In the genomic region with DNA sequence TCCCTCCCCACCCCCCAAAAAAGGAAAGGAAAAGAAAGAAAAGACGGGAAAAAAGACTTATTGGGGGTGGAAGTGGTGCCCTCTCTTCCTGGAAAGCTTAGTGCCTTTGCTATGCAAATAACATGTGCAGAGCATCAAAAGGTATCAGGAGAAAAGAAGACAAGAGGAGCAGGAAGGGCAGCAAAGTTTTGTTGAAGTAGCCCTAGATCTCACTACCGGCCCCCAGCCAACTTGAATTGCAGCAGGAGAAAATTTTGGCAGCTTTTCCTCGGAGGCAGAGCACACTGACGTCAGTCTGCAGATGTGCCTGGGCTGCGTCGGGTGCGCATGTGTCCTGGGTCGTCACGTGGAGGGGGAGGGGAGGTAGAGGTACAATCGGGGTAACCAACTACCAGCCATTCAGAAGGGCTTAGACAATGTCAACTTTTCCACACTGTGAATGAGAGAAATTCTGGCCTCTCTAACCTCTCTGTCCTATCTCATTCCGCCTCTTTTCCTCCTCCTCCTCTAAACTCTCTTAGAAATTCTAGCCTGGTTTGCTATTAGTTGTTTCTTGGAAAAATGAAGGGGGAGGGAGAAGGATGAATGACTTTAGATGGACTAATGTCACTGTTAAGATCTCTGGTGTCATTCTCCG, we compare ENCODE assay signal across 1 cellular context.
A peak's percentile ranks its signal among the peaks of the same experiment; 100 is the strongest.
TF ChIP-seq lines count a peak whose summit lies in the region.

A gene with protein sequence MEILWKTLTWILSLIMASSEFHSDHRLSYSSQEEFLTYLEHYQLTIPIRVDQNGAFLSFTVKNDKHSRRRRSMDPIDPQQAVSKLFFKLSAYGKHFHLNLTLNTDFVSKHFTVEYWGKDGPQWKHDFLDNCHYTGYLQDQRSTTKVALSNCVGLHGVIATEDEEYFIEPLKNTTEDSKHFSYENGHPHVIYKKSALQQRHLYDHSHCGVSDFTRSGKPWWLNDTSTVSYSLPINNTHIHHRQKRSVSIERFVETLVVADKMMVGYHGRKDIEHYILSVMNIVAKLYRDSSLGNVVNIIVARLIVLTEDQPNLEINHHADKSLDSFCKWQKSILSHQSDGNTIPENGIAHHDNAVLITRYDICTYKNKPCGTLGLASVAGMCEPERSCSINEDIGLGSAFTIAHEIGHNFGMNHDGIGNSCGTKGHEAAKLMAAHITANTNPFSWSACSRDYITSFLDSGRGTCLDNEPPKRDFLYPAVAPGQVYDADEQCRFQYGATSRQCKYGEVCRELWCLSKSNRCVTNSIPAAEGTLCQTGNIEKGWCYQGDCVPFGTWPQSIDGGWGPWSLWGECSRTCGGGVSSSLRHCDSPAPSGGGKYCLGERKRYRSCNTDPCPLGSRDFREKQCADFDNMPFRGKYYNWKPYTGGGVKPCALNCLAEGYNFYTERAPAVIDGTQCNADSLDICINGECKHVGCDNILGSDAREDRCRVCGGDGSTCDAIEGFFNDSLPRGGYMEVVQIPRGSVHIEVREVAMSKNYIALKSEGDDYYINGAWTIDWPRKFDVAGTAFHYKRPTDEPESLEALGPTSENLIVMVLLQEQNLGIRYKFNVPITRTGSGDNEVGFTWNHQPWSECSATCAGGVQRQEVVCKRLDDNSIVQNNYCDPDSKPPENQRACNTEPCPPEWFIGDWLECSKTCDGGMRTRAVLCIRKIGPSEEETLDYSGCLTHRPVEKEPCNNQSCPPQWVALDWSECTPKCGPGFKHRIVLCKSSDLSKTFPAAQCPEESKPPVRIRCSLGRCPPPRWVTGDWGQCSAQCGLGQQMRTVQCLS (N-terminal part only) (minus strand): TSS at position 286 of the 637 bp plus-strand sequence. CDS start 8,247 bp downstream, outside the sequence.

TF ChIP-seq in K562, 482 proteins besides CTCF, POLR2A, EP300 and RAD21 (continued from another document and continues in another):
- TF ChIP-seq, protein P1, sequence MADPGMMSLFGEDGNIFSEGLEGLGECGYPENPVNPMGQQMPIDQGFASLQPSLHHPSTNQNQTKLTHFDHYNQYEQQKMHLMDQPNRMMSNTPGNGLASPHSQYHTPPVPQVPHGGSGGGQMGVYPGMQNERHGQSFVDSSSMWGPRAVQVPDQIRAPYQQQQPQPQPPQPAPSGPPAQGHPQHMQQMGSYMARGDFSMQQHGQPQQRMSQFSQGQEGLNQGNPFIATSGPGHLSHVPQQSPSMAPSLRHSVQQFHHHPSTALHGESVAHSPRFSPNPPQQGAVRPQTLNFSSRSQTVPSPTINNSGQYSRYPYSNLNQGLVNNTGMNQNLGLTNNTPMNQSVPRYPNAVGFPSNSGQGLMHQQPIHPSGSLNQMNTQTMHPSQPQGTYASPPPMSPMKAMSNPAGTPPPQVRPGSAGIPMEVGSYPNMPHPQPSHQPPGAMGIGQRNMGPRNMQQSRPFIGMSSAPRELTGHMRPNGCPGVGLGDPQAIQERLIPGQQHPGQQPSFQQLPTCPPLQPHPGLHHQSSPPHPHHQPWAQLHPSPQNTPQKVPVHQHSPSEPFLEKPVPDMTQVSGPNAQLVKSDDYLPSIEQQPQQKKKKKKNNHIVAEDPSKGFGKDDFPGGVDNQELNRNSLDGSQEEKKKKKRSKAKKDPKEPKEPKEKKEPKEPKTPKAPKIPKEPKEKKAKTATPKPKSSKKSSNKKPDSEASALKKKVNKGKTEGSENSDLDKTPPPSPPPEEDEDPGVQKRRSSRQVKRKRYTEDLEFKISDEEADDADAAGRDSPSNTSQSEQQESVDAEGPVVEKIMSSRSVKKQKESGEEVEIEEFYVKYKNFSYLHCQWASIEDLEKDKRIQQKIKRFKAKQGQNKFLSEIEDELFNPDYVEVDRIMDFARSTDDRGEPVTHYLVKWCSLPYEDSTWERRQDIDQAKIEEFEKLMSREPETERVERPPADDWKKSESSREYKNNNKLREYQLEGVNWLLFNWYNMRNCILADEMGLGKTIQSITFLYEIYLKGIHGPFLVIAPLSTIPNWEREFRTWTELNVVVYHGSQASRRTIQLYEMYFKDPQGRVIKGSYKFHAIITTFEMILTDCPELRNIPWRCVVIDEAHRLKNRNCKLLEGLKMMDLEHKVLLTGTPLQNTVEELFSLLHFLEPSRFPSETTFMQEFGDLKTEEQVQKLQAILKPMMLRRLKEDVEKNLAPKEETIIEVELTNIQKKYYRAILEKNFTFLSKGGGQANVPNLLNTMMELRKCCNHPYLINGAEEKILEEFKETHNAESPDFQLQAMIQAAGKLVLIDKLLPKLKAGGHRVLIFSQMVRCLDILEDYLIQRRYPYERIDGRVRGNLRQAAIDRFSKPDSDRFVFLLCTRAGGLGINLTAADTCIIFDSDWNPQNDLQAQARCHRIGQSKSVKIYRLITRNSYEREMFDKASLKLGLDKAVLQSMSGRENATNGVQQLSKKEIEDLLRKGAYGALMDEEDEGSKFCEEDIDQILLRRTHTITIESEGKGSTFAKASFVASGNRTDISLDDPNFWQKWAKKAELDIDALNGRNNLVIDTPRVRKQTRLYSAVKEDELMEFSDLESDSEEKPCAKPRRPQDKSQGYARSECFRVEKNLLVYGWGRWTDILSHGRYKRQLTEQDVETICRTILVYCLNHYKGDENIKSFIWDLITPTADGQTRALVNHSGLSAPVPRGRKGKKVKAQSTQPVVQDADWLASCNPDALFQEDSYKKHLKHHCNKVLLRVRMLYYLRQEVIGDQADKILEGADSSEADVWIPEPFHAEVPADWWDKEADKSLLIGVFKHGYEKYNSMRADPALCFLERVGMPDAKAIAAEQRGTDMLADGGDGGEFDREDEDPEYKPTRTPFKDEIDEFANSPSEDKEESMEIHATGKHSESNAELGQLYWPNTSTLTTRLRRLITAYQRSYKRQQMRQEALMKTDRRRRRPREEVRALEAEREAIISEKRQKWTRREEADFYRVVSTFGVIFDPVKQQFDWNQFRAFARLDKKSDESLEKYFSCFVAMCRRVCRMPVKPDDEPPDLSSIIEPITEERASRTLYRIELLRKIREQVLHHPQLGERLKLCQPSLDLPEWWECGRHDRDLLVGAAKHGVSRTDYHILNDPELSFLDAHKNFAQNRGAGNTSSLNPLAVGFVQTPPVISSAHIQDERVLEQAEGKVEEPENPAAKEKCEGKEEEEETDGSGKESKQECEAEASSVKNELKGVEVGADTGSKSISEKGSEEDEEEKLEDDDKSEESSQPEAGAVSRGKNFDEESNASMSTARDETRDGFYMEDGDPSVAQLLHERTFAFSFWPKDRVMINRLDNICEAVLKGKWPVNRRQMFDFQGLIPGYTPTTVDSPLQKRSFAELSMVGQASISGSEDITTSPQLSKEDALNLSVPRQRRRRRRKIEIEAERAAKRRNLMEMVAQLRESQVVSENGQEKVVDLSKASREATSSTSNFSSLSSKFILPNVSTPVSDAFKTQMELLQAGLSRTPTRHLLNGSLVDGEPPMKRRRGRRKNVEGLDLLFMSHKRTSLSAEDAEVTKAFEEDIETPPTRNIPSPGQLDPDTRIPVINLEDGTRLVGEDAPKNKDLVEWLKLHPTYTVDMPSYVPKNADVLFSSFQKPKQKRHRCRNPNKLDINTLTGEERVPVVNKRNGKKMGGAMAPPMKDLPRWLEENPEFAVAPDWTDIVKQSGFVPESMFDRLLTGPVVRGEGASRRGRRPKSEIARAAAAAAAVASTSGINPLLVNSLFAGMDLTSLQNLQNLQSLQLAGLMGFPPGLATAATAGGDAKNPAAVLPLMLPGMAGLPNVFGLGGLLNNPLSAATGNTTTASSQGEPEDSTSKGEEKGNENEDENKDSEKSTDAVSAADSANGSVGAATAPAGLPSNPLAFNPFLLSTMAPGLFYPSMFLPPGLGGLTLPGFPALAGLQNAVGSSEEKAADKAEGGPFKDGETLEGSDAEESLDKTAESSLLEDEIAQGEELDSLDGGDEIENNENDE (IDR thresholded peaks at IDR 0.05; ENCODE audit: low read depth, low read length) = peak; percentile 37
- TF ChIP-seq, protein P2, sequence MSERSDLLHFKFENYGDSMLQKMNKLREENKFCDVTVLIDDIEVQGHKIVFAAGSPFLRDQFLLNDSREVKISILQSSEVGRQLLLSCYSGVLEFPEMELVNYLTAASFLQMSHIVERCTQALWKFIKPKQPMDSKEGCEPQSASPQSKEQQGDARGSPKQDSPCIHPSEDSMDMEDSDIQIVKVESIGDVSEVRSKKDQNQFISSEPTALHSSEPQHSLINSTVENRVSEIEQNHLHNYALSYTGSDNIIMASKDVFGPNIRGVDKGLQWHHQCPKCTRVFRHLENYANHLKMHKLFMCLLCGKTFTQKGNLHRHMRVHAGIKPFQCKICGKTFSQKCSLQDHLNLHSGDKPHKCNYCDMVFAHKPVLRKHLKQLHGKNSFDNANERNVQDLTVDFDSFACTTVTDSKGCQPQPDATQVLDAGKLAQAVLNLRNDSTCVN (CRISPR knock-in tag; IDR thresholded peaks at IDR 0.05) = no peak
- TF ChIP-seq, protein P3, sequence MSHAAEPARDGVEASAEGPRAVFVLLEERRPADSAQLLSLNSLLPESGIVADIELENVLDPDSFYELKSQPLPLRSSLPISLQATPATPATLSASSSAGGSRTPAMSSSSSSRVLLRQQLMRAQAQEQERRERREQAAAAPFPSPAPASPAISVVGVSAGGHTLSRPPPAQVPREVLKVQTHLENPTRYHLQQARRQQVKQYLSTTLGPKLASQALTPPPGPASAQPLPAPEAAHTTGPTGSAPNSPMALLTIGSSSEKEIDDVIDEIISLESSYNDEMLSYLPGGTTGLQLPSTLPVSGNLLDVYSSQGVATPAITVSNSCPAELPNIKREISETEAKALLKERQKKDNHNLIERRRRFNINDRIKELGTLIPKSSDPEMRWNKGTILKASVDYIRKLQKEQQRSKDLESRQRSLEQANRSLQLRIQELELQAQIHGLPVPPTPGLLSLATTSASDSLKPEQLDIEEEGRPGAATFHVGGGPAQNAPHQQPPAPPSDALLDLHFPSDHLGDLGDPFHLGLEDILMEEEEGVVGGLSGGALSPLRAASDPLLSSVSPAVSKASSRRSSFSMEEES (CRISPR knock-in tag; IDR thresholded peaks at IDR 0.05) = no peak
- TF ChIP-seq NFIX (CRISPR knock-in tag; IDR thresholded peaks at IDR 0.05; ENCODE audit: low read depth) = no peak
- TF ChIP-seq TBL1XR1 (IDR thresholded peaks at IDR 0.05; ENCODE audit: low read length in 2 of 2) = peak in 1 of 2 experiments; percentile 10; a peak in 1 of 4 replicates
- TF ChIP-seq, protein P4, sequence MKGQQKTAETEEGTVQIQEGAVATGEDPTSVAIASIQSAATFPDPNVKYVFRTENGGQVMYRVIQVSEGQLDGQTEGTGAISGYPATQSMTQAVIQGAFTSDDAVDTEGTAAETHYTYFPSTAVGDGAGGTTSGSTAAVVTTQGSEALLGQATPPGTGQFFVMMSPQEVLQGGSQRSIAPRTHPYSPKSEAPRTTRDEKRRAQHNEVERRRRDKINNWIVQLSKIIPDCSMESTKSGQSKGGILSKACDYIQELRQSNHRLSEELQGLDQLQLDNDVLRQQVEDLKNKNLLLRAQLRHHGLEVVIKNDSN (CRISPR knock-in tag; IDR thresholded peaks at IDR 0.05) = peak; percentile 96
- TF ChIP-seq, protein P5, sequence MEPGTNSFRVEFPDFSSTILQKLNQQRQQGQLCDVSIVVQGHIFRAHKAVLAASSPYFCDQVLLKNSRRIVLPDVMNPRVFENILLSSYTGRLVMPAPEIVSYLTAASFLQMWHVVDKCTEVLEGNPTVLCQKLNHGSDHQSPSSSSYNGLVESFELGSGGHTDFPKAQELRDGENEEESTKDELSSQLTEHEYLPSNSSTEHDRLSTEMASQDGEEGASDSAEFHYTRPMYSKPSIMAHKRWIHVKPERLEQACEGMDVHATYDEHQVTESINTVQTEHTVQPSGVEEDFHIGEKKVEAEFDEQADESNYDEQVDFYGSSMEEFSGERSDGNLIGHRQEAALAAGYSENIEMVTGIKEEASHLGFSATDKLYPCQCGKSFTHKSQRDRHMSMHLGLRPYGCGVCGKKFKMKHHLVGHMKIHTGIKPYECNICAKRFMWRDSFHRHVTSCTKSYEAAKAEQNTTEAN (CRISPR knock-in tag; IDR thresholded peaks at IDR 0.05) = no peak
- TF ChIP-seq, protein P6, sequence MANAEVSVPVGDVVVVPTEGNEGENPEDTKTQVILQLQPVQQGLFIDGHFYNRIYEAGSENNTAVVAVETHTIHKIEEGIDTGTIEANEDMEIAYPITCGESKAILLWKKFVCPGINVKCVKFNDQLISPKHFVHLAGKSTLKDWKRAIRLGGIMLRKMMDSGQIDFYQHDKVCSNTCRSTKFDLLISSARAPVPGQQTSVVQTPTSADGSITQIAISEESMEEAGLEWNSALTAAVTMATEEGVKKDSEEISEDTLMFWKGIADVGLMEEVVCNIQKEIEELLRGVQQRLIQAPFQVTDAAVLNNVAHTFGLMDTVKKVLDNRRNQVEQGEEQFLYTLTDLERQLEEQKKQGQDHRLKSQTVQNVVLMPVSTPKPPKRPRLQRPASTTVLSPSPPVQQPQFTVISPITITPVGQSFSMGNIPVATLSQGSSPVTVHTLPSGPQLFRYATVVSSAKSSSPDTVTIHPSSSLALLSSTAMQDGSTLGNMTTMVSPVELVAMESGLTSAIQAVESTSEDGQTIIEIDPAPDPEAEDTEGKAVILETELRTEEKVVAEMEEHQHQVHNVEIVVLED (CRISPR knock-in tag; IDR thresholded peaks at IDR 0.05) = no peak
- TF ChIP-seq TAF1 (IDR thresholded peaks at IDR 0.05; ENCODE audit: control insufficient read depth, extremely low read depth, insufficient read depth, low read length, severe bottlenecking) = peak; percentile 65
- peak; percentile 88 for TF ChIP-seq HNRNPLL (IDR thresholded peaks at IDR 0.05; ENCODE audit: low read depth, low read length, poor library complexity, severe bottlenecking)
- TF ChIP-seq SOX6 (IDR thresholded peaks at IDR 0.05) = peak; percentile 44
- TF ChIP-seq NRF1 (conservative IDR thresholded peaks at IDR 0.05 in 1 of 2, IDR thresholded peaks at IDR 0.05 in 1 of 2) = peak; percentile 95
- no peak for TF ChIP-seq NELFE (IDR thresholded peaks at IDR 0.05; ENCODE audit: insufficient read depth, insufficient read length)
- no peak for TF ChIP-seq CBX3 (IDR thresholded peaks at IDR 0.05; ENCODE audit: borderline replicate concordance in 1 of 2, low read length in 2 of 2)
- peak; percentile 84 for TF ChIP-seq NFIC (IDR thresholded peaks at IDR 0.05)
- no peak for TF ChIP-seq ZNF24 (IDR thresholded peaks at IDR 0.05)
- no peak for TF ChIP-seq ZFX (CRISPR knock-in tag; IDR thresholded peaks at IDR 0.05)
- TF ChIP-seq ZNF584 (CRISPR knock-in tag; IDR thresholded peaks at IDR 0.05; ENCODE audit: low read depth) = no peak
- TF ChIP-seq GTF2E2 (tag; IDR thresholded peaks at IDR 0.05) = no peak
- peak; percentile 79 for TF ChIP-seq MYC (IDR thresholded peaks at IDR 0.05; ENCODE audit: low read depth, low read length)
- no peak for TF ChIP-seq MYC (CRISPR knock-in tag; IDR thresholded peaks at IDR 0.05; ENCODE audit: borderline replicate concordance, low read depth)
- peak; percentile 23; the same call in 1 of the 2 replicates for TF ChIP-seq DPF2 (IDR thresholded peaks at IDR 0.05)
- TF ChIP-seq, protein P7, sequence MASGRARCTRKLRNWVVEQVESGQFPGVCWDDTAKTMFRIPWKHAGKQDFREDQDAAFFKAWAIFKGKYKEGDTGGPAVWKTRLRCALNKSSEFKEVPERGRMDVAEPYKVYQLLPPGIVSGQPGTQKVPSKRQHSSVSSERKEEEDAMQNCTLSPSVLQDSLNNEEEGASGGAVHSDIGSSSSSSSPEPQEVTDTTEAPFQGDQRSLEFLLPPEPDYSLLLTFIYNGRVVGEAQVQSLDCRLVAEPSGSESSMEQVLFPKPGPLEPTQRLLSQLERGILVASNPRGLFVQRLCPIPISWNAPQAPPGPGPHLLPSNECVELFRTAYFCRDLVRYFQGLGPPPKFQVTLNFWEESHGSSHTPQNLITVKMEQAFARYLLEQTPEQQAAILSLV (tag; IDR thresholded peaks at IDR 0.05) = no peak
- TF ChIP-seq, protein P8, sequence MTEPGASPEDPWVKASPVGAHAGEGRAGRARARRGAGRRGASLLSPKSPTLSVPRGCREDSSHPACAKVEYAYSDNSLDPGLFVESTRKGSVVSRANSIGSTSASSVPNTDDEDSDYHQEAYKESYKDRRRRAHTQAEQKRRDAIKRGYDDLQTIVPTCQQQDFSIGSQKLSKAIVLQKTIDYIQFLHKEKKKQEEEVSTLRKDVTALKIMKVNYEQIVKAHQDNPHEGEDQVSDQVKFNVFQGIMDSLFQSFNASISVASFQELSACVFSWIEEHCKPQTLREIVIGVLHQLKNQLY (CRISPR knock-in tag; conservative IDR thresholded peaks at IDR 0.05) = no peak
- 0 out of 2 replicates have a peak, but pooled peaks have one; percentile 29 for TF ChIP-seq PML (IDR thresholded peaks at IDR 0.05; ENCODE audit: low read length)
- no peak for TF ChIP-seq BRD4 (IDR thresholded peaks at IDR 0.05)
- TF ChIP-seq MYNN (IDR thresholded peaks at IDR 0.05) = no peak
- TF ChIP-seq MYNN (CRISPR knock-in tag; IDR thresholded peaks at IDR 0.05) = no peak
